10 cellular contexts compared by ENCODE assay signal in genomic region chr20:53654932-53655674, GRCh38.
A peak's percentile ranks its signal among the peaks of the same experiment; 100 is the strongest.
DNase-seq lines count a peak whose midpoint lies in the region; ATAC-seq and TF ChIP-seq lines count a peak whose summit lies in the region.
"Had no signal": no experiment of that assay in that cellular context is flagged by ENCODE, and none has a peak within 500 bp of the region (broad histone marks: within the 10 kb centered on the region; RNA-seq: fewer than 3 reads in every experiment).

No MANE protein-coding gene starts in this region.

- H3K9ac ChIP-seq in MM.1S (ENCODE audit: low read length) (peak overlapping the region; percentile 51), mucosa of stomach (ENCODE audit: low read length) (peak overlapping the region; percentile 67)

- peak overlapping the region; percentile 93 for H3K4me2 ChIP-seq in MM.1S (ENCODE audit: low read depth, low read length)

- H3K36me3 ChIP-seq in MM.1S (replicated peaks; ENCODE audit: insufficient read depth, low read length) (no peaks in the 10 kb centered on the region), breast epithelium (no peaks in the 10 kb centered on the region), mucosa of stomach (ENCODE audit: control insufficient read depth, insufficient read depth, low read length) (no peaks in the 10 kb centered on the region)
- H3K36me3 ChIP-seq: ascending aorta had no signal

- 0 out of 2 replicates have a peak overlapping the region, but pooled peaks have one; percentile 12 for H2AFZ ChIP-seq in MM.1S (ENCODE audit: low read length)

- DNase-seq in Ammon's horn (ENCODE audit: low spot score) (peak; percentile 39), MM.1S (peak; percentile 29), breast epithelium (ENCODE audit: low spot score in 2 of 2) (peak; percentile 48 to 60), middle frontal gyrus (ENCODE audit: extremely low spot score, low spot score) (no peak), dedifferentiated amniotic fluid mesenchymal stem cell (ENCODE audit: extremely low spot score) (no peak), NCI-H524 (lab: John Stamatoyannopoulos, UW) (no peak)
- DNase-seq: DMS53 had no signal

- intact Hi-C loops in breast epithelium (cut with DNase I; ENCODE audit: low total_unique reads), result no loop called here

- H3K79me2 ChIP-seq in MM.1S (ENCODE audit: low read length), result peaks cover 33% of the 10 kb centered on the region

- H3K4me3 ChIP-seq in MM.1S (ENCODE audit: low read length), result peak overlapping the region; percentile 27
- peak overlapping the region in 2 of 3 donors; percentile 13 to 23 for H3K4me3 ChIP-seq in breast epithelium
- no peak overlapping the region for H3K4me3 ChIP-seq in mucosa of stomach (ENCODE audit: low read length)
- H3K4me3 ChIP-seq: ascending aorta had no signal

- no peak for ATAC-seq in GM21381 (IDR thresholded peaks at IDR 0.05; ENCODE audit: unreplicated experiment)

- H3K9me3 ChIP-seq in MM.1S (replicated peaks; ENCODE audit: insufficient read depth, low read length), result no peaks in the 10 kb centered on the region
- H3K9me3 ChIP-seq in breast epithelium, result no peaks in the 10 kb centered on the region
- no peaks in the 10 kb centered on the region for H3K9me3 ChIP-seq in mucosa of stomach (ENCODE audit: control insufficient read depth, low read length)
- H3K9me3 ChIP-seq: ascending aorta had no signal

- H3K27ac ChIP-seq in MM.1S (ENCODE audit: low read length), result peak overlapping the region; percentile 98; the same call in 1 of the 2 replicates
- peak overlapping the region; percentile 80 to 85 for H3K27ac ChIP-seq in breast epithelium

- peaks cover 39% of the 10 kb centered on the region for H3K4me1 ChIP-seq in MM.1S (ENCODE audit: low read length)
- H3K4me1 ChIP-seq in breast epithelium, result peaks cover 3 to 13% of the 10 kb centered on the region in 2 donors
- H3K4me1 ChIP-seq in mucosa of stomach (ENCODE audit: control insufficient read depth, insufficient read depth, low read length), result peaks cover 32% of the 10 kb centered on the region

- TF ChIP-seq POLR2A in breast epithelium (IDR thresholded peaks at IDR 0.05), result no peak

- no peaks in the 10 kb centered on the region for H3K9me2 ChIP-seq in MM.1S (replicated peaks; ENCODE audit: insufficient read depth, low read length)

- TF ChIP-seq CTCF in MM.1S (IDR thresholded peaks at IDR 0.05; ENCODE audit: low read length), result no peak
- TF ChIP-seq CTCF in breast epithelium (IDR thresholded peaks at IDR 0.05), result no peak

- H3K27me3 ChIP-seq in MM.1S (replicated peaks; ENCODE audit: insufficient read depth, low read length) (no peaks in the 10 kb centered on the region), breast epithelium (no peaks in the 10 kb centered on the region), mucosa of stomach (ENCODE audit: control insufficient read depth, insufficient read depth, low read length) (no peaks in the 10 kb centered on the region)
- H3K27me3 ChIP-seq: ascending aorta had no signal

- no peaks in the 10 kb centered on the region for H4K20me1 ChIP-seq in MM.1S (ENCODE audit: insufficient read depth, low read length)

- peaks cover 50% of the 10 kb centered on the region for H3F3A ChIP-seq in MM.1S (ENCODE audit: insufficient read depth, low read length)

Comparison
In these comparisons a context has a peak if more than half of its experiments do, and no peak if none do; other contexts are left out.
1. DNase-seq: peak in Ammon's horn (single experiment), MM.1S (single experiment) and breast epithelium (2 of 2); none in middle frontal gyrus (single experiment), dedifferentiated amniotic fluid mesenchymal stem cell (single experiment) and NCI-H524 (0 of 2).